25 cellular contexts compared by ENCODE assay signal in genomic region chr3:159221335-159221734, GRCh38.
"Had no signal": no experiment of that assay in that cellular context is flagged by ENCODE, and none has a peak within 500 bp of the region (broad histone marks: within the 10 kb centered on the region; RNA-seq: fewer than 3 reads in every experiment).

No MANE protein-coding gene starts in this region.

- H3K27me3 ChIP-seq: colonic mucosa, dorsolateral prefrontal cortex, esophagus muscularis mucosa, esophagus squamous epithelium, gastrocnemius medialis, gastroesophageal sphincter, heart left ventricle, heart right ventricle had no signal

- ATAC-seq: effector memory CD8-positive, alpha-beta T cell; esophagus mucosa; foreskin keratinocyte; gastrocnemius medialis; gastroesophageal sphincter; heart left ventricle; heart right ventricle had no signal

- H3K36me3 ChIP-seq: colonic mucosa, esophagus muscularis mucosa, esophagus squamous epithelium, gastrocnemius medialis, gastroesophageal sphincter, heart left ventricle, heart right ventricle had no signal

- H3K9me3 Mint-ChIP-seq: dendritic cell treated with granulocyte-macrophage colony-stimulating factor and Interleukin-4, amounts not matched to agents 40 ng/mL and 50 ng/mL, for 4 days; endodermal cell had no signal

- H3K27ac ChIP-seq: colonic mucosa, coronary artery, dorsolateral prefrontal cortex, epithelial cell of prostate, esophagus muscularis mucosa, esophagus squamous epithelium, foreskin keratinocyte, gastrocnemius medialis, gastroesophageal sphincter, heart left ventricle, heart right ventricle had no signal

- H3K27ac Mint-ChIP-seq: dendritic cell treated with granulocyte-macrophage colony-stimulating factor and Interleukin-4, amounts not matched to agents 40 ng/mL and 50 ng/mL, for 4 days; effector memory CD8-positive, alpha-beta T cell; endodermal cell had no signal

- H3K9me3 ChIP-seq: colonic mucosa, esophagus muscularis mucosa, esophagus squamous epithelium, gastrocnemius medialis, gastroesophageal sphincter, heart left ventricle had no signal

- H3K4me3 ChIP-seq: colonic mucosa, coronary artery, dorsolateral prefrontal cortex, esophagus muscularis mucosa, esophagus squamous epithelium, gastrocnemius medialis, gastroesophageal sphincter, heart left ventricle, heart right ventricle had no signal

- H3K27me3 Mint-ChIP-seq: dendritic cell treated with granulocyte-macrophage colony-stimulating factor and Interleukin-4, amounts not matched to agents 40 ng/mL and 50 ng/mL, for 4 days; effector memory CD8-positive, alpha-beta T cell had no signal

- H3K4me3 Mint-ChIP-seq: dendritic cell treated with granulocyte-macrophage colony-stimulating factor and Interleukin-4, amounts not matched to agents 40 ng/mL and 50 ng/mL, for 4 days; effector memory CD8-positive, alpha-beta T cell; endodermal cell had no signal

- DNase-seq: colonic mucosa; cortex of kidney; dermis blood vessel endothelial cell; dorsolateral prefrontal cortex; effector CD4-positive, alpha-beta T cell; effector CD8-positive, alpha-beta T cell; effector memory CD4-positive, alpha-beta T cell; effector memory CD8-positive, alpha-beta T cell; endodermal cell; erythroblast; esophagus squamous epithelium; foreskin fibroblast; foreskin keratinocyte; foreskin melanocyte; gastrocnemius medialis; glutamatergic neuron; head of caudate nucleus; heart left ventricle; heart right ventricle had no signal
